Comparison of ENCODE assay signal across 8 cellular contexts in the genomic region with DNA sequence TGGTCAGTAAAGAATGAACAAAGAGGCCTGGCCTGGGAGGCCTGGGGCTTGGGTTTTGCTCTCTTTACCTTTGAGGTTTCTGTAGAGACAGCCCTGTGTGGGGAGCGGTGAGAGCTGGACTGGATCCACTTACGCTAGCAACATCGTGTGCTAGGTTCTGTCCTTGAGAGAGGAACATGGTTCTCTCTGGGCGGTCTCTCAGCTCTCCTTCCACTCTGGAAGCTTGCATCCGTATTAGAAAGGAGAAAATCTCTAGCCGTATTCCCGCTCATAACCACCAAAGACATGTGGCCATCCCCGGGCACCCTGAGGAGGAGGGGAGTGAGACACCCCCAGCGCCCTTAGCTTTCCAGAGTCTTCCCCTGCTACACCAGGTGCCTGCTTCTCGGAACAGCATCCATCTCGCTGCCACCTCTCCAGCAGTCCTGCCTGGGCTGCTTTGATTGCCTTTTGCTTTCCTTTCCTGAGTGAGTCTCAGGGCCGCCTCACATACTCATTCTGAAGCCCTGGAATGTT. TPM values are rescaled to one million over a fixed set of nuclear protein-coding genes. Genes with fewer than 3 reads are reported as not detected.
A peak's percentile ranks its signal among the peaks of the same experiment; 100 is the strongest.
DNase-seq lines count a peak whose midpoint lies in the region; ATAC-seq and TF ChIP-seq lines count a peak whose summit lies in the region.

No MANE protein-coding gene starts in this region.

- intact Hi-C loops in psoas muscle (cut with DNase I), result loop anchor here in 1 of 2 donors (5.0 kb wide), 1 partner anchor 57 kb away; no protein-coding TSS in a partner anchor

- TF ChIP-seq CTCF in RWPE1 (conservative IDR thresholded peaks at IDR 0.05; ENCODE audit: low read depth) (no peak), fibroblast of villous mesenchyme (IDR thresholded peaks at IDR 0.05; ENCODE audit: insufficient read depth, low read depth, low read length) (no peak), psoas muscle (IDR thresholded peaks at IDR 0.05) (no peak)

- ATAC-seq in psoas muscle (peak in 1 of 4 donors; percentile 31), HG02678 (IDR thresholded peaks at IDR 0.05; ENCODE audit: unreplicated experiment) (no peak), GM21528 (IDR thresholded peaks at IDR 0.05; ENCODE audit: low FRiP score, unreplicated experiment) (no peak), HG03442 (IDR thresholded peaks at IDR 0.05; ENCODE audit: unreplicated experiment) (no peak)

- no peaks in the 10 kb centered on the region for H3K36me3 ChIP-seq in psoas muscle (ENCODE audit: insufficient read depth in 1 of 2, low read depth in 1 of 2)

- CTCF ChIA-PET in RWPE1 (lab: Yijun Ruan, JAX), result interaction anchor here (1.1 kb wide), 1 partner anchor 27 kb away, joined by 5 read pairs; no protein-coding TSS in a partner anchor

- H3K27ac ChIP-seq in RWPE1 (peak overlapping the region; percentile 81), psoas muscle (peak overlapping the region; percentile 94)

- peak; percentile 20 for DNase-seq in ELR (ENCODE audit: low read depth)
- no peak for DNase-seq in RWPE1 (ENCODE audit: low spot score)
- peak; percentile 13 for DNase-seq in fibroblast of villous mesenchyme (ENCODE audit: low read depth)
- no peak for DNase-seq in psoas muscle
- no peak for DNase-seq in NK-92 (lab: John Stamatoyannopoulos, UW; ENCODE audit: unreplicated experiment)

- H3K4me1 ChIP-seq in psoas muscle, result peaks cover 51% of the 10 kb centered on the region

- no peaks in the 10 kb centered on the region for H3K27me3 ChIP-seq in psoas muscle (ENCODE audit: insufficient read depth in 3 of 3, low read length in 2 of 3)

- WGBS in psoas muscle, 3 donors, result 19 to 28% (median 21%) methylated on average over 12 of the region's 12 CpGs

- H3K9me3 ChIP-seq in psoas muscle, result no peaks in the 10 kb centered on the region

- peak overlapping the region; percentile 83 for H3K4me3 ChIP-seq in fibroblast of villous mesenchyme (ENCODE audit: low read depth, low read length)
- peak overlapping the region; percentile 99 for H3K4me3 ChIP-seq in psoas muscle

- POLR2A ChIA-PET in RWPE1 (lab: Yijun Ruan, JAX; ENCODE audit: low non-redundant PET), result no interaction called here

RNA-seq across cellular contexts. Expression of a gene that starts 1.3 kb away (rescaled TPM):
- total RNA-seq in fibroblast of villous mesenchyme, result 12.2 and 16.0 TPM in 2 replicates
- total RNA-seq in psoas muscle, result 10 to 100 TPM; 43.0 to 70.3 (median 54.7) TPM
- polyA plus RNA-seq in psoas muscle, result 10 to 100 TPM; 21.0 to 63.3 (median 26.4) TPM

RNA-seq across cellular contexts. Expression of a gene that starts 23.4 kb away (rescaled TPM):
- total RNA-seq in fibroblast of villous mesenchyme, result 17.1 and 32.8 TPM in 2 replicates
- total RNA-seq in psoas muscle, result 10 to 100 TPM; 41.4 to 66.1 (median 57.8) TPM
- polyA plus RNA-seq in psoas muscle, result 100 to 1,000 TPM in 1 of 3 donors, 10 to 100 TPM in 2; 43.4 to 151 (median 58.3) TPM

Comparison
In these comparisons a context has a peak if more than half of its experiments do, and no peak if none do; other contexts are left out.
1. DNase-seq: peak in ELR (single experiment) and fibroblast of villous mesenchyme (single experiment); none in RWPE1 (single experiment), psoas muscle (0 of 2) and NK-92 (single experiment).